In the genomic region with DNA sequence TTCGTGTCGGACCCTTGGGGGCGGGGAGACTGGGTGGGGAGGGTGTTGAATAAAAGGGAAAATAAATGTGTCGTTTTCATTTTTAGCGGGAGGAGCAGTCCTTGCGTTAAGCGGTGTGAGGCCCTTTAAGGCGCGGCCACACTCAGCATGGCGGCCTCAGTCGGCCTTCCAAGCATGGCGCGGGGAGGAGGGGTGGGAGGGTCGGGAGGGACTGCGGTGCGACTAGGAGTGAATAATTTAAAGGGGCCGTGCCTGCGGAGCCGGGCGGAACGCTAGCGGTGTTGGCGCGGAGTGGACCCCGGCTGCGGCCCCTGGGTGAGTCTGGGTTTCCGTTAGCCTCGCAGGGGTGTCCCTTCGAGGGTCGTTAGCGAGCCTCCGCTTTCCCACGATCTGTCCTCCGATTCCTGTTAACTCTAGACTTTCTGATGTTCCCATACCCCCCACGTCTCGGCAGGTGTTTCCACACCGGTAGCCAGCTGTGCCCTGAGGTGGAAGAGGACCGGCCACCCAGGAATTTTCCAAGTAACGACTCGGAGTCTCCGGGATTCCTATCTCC, we compare ENCODE assay signal across 8 cellular contexts. TPM values are rescaled to one million over a fixed set of nuclear protein-coding genes. Genes with fewer than 3 reads are reported as not detected.
DNase-seq lines count a peak whose midpoint lies in the region; ATAC-seq and FAIRE-seq lines count a peak whose summit lies in the region.

No MANE protein-coding gene starts in this region.

- no peaks in the 10 kb centered on the region for H3K4me1 Mint-ChIP-seq in activated T-helper 17 cell treated with anti-CD3 and anti-CD28 coated beads, Interleukin-2, amount 50 U/mL, for 72 hours
- H3K4me1 Mint-ChIP-seq in naive B cell, result peaks cover 19 to 50% (median 37%) of the 10 kb centered on the region in 3 donors

- FAIRE-seq in RCC 7860 (lab: Jason Lieb, UNC), result no peak

- peak overlapping the region; percentile 98 for H3K4me3 Mint-ChIP-seq in activated T-helper 17 cell treated with anti-CD3 and anti-CD28 coated beads, Interleukin-2, amount 50 U/mL, for 72 hours
- H3K4me3 Mint-ChIP-seq in naive B cell, result peak overlapping the region; percentile 88 to 98 (median 96)

- no peaks in the 10 kb centered on the region for H3K27me3 Mint-ChIP-seq in activated T-helper 17 cell treated with anti-CD3 and anti-CD28 coated beads, Interleukin-2, amount 50 U/mL, for 72 hours
- H3K27me3 Mint-ChIP-seq in naive B cell, result no peaks in the 10 kb centered on the region

- H3K9me3 Mint-ChIP-seq in activated T-helper 17 cell treated with anti-CD3 and anti-CD28 coated beads, Interleukin-2, amount 50 U/mL, for 72 hours, result no peaks in the 10 kb centered on the region
- no peaks in the 10 kb centered on the region for H3K9me3 Mint-ChIP-seq in naive B cell

- H3K9me3 ChIP-seq in ES-I3 (ENCODE audit: control insufficient read depth, insufficient read depth, low read length), result no peaks in the 10 kb centered on the region

- H3K36me3 Mint-ChIP-seq in activated T-helper 17 cell treated with anti-CD3 and anti-CD28 coated beads, Interleukin-2, amount 50 U/mL, for 72 hours (ENCODE audit: low read depth), result peaks cover 30% of the 10 kb centered on the region
- H3K36me3 Mint-ChIP-seq in naive B cell, result peaks cover 5 to 6% of the 10 kb centered on the region in 2 donors

- no peaks in the 10 kb centered on the region for H3K36me3 ChIP-seq in ES-I3 (ENCODE audit: insufficient read depth, low read length)

- no peaks in the 10 kb centered on the region for H3K4me1 ChIP-seq in ES-I3 (ENCODE audit: insufficient read depth, low read length)

- ATAC-seq in activated T-helper 17 cell treated with anti-CD3 and anti-CD28 coated beads, Interleukin-2, amount 50 U/mL, for 72 hours (replicated peaks), result peak; percentile 40
- peak; percentile 51 to 55 for ATAC-seq in naive B cell (ENCODE audit: low read depth in 2 of 2)
- ATAC-seq in HG02571 (IDR thresholded peaks at IDR 0.05; ENCODE audit: unreplicated experiment), result no peak

- peak overlapping the region; percentile 95 for H3K27ac Mint-ChIP-seq in activated T-helper 17 cell treated with anti-CD3 and anti-CD28 coated beads, Interleukin-2, amount 50 U/mL, for 72 hours
- peak overlapping the region; percentile 50 to 96 (median 89) for H3K27ac Mint-ChIP-seq in naive B cell

- H3K9ac ChIP-seq in ES-I3 (ENCODE audit: low read depth, low read length), result peak overlapping the region; percentile 70

- DNase-seq in KG1 (lab: John Stamatoyannopoulos, UW) (peak; percentile 74), RCC 7860 (ENCODE audit: low spot score) (peak; percentile 20), fibroblast of gingiva (ENCODE audit: low read depth) (peak; percentile 86), naive B cell (peak; percentile 71)
- DNase-seq in stimulated activated CD8-positive, alpha-beta memory T cell treated with anti-CD3 and anti-CD28 coated beads, Interleukin-7, amount 100 ng/mL, for 4 hours (ENCODE audit: low read depth in 2 of 2), result peak; percentile 68 to 79

RNA-seq across cellular contexts. Expression of a gene that starts 1.5 kb away (rescaled TPM):
- 100 to 1,000 TPM; 146 to 163 TPM for total RNA-seq in activated T-helper 17 cell treated with anti-CD3 and anti-CD28 coated beads, Interleukin-2, amount 50 U/mL, for 72 hours
- polyA plus RNA-seq in naive B cell (ENCODE audit: low read depth in 6 of 6), result 1 to 10 TPM; 4.1 to 9.6 (median 6.6) TPM

RNA-seq across cellular contexts. Expression of a gene that starts 11.6 kb away (rescaled TPM):
- 10 to 100 TPM; 10.0 to 15.3 TPM for total RNA-seq in activated T-helper 17 cell treated with anti-CD3 and anti-CD28 coated beads, Interleukin-2, amount 50 U/mL, for 72 hours
- polyA plus RNA-seq in naive B cell (ENCODE audit: low read depth in 6 of 6), result 1 to 10 TPM; 5.0 to 8.9 (median 6.7) TPM

RNA-seq across cellular contexts. Expression of a gene that starts 18.1 kb away (rescaled TPM):
- 1 to 10 TPM; 2.9 to 3.1 TPM for total RNA-seq in activated T-helper 17 cell treated with anti-CD3 and anti-CD28 coated beads, Interleukin-2, amount 50 U/mL, for 72 hours
- 1 to 10 TPM in 5 of 6 donors, under 1 TPM in 1; 0.94 to 3.5 (median 1.6) TPM for polyA plus RNA-seq in naive B cell (ENCODE audit: low read depth in 6 of 6)

RNA-seq across cellular contexts. Expression of a gene that starts 45.2 kb away (rescaled TPM):
- total RNA-seq in activated T-helper 17 cell treated with anti-CD3 and anti-CD28 coated beads, Interleukin-2, amount 50 U/mL, for 72 hours, result under 1 TPM in 1 of 2 donors, not detected in 1; 0.66 TPM
- polyA plus RNA-seq in naive B cell (ENCODE audit: low read depth in 6 of 6), result 1 to 10 TPM in 3 of 6 donors, under 1 TPM in 3; 0.52 to 4.4 (median 1.2) TPM

Comparison
In these comparisons a context has a peak if more than half of its experiments do, and no peak if none do; other contexts are left out.
1. DNase-seq: peak in every context shown above with its lines; median percentile 86 in fibroblast of gingiva; 74 in KG1; 74 in stimulated activated CD8-positive, alpha-beta memory T cell treated with anti-CD3 and anti-CD28 coated beads, Interleukin-7, amount 100 ng/mL, for 4 hours; 71 in naive B cell; 20 in RCC 7860.